36 cellular contexts compared by ENCODE assay signal in the genomic region with DNA sequence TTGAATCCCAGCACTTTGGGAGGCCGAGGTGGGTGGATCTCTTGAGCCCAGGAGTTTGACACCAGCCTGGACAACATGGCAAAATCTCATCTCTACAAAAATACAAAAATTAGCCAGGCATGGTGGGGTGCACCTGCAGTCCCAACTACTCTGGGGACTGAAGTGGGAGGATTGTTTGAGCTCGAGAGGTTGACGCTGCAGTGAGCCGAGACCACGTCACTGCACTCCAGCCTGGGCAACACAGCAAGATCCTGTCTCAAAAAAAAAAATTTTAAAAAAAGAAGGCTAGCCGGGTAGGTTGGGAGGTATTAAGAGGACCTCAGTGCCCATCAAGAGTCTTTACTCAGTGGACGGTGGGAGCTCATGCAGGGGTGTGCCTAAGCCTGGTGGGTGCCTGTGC. TPM values are rescaled to one million over a fixed set of nuclear protein-coding genes. Genes with fewer than 3 reads are reported as not detected.
"Had no signal": no experiment of that assay in that cellular context is flagged by ENCODE, and none has a peak within 500 bp of the region (broad histone marks: within the 10 kb centered on the region; RNA-seq: fewer than 3 reads in every experiment).

No MANE protein-coding gene starts in this region.

- H3K9me3 ChIP-seq: MG63 had no signal

- H3K36me3 ChIP-seq: MG63 had no signal

- H3K4me3 ChIP-seq: MG63 had no signal

- DNase-seq: Kasumi-1, MG63, MM.1S, MV-4-11, NCI-H1048, NCI-H1092, NCI-H1092 treated with DMSO at 0.1 percent for 48 hours, NCI-H1105, NCI-H1105 treated with DMSO at 0.1 percent for 48 hours, NCI-H1417, NCI-H1417 treated with DMSO at 0.1 percent for 48 hours, NCI-H1436, NCI-H1436 treated with DMSO at 0.1 percent for 48 hours, NCI-H146, NCI-H1694, NCI-H1694 treated with DMSO at 0.1 percent for 48 hours, NCI-H187, NCI-H187 treated with DMSO at 0.1 percent for 48 hours, NCI-H1930, NCI-H2029, NCI-H2029 treated with DMSO at 0.1 percent for 48 hours, NCI-H2081, NCI-H2081 treated with DMSO at 0.1 percent for 48 hours, NCI-H2107, NCI-H2171, NCI-H2171 treated with DMSO at 0.1 percent for 48 hours, NCI-H2227 treated with DMSO at 0.1 percent for 48 hours, NCI-H226, NCI-H345, NCI-H446, NCI-H446 treated with DMSO at 0.1 percent for 48 hours, NCI-H510A, NCI-H510A treated with DMSO at 0.1 percent for 48 hours, NCI-H524, NCI-H524 treated with DMSO at 0.1 percent for 48 hours had no signal

RNA-seq across cellular contexts. Expression of a gene that starts 3.8 kb away (rescaled TPM):
- total RNA-seq: MCF 10A had no signal
